Comparison of ENCODE assay signal across 1 cellular context in genomic region chr6:20211037-20211940, GRCh38.
TF ChIP-seq lines count a peak whose summit lies in the region.

No MANE protein-coding gene starts in this region.

TF ChIP-seq in K562, 482 proteins besides CTCF, POLR2A, EP300 and RAD21 (continued from another document and continues in another):
- TF ChIP-seq, protein P1, sequence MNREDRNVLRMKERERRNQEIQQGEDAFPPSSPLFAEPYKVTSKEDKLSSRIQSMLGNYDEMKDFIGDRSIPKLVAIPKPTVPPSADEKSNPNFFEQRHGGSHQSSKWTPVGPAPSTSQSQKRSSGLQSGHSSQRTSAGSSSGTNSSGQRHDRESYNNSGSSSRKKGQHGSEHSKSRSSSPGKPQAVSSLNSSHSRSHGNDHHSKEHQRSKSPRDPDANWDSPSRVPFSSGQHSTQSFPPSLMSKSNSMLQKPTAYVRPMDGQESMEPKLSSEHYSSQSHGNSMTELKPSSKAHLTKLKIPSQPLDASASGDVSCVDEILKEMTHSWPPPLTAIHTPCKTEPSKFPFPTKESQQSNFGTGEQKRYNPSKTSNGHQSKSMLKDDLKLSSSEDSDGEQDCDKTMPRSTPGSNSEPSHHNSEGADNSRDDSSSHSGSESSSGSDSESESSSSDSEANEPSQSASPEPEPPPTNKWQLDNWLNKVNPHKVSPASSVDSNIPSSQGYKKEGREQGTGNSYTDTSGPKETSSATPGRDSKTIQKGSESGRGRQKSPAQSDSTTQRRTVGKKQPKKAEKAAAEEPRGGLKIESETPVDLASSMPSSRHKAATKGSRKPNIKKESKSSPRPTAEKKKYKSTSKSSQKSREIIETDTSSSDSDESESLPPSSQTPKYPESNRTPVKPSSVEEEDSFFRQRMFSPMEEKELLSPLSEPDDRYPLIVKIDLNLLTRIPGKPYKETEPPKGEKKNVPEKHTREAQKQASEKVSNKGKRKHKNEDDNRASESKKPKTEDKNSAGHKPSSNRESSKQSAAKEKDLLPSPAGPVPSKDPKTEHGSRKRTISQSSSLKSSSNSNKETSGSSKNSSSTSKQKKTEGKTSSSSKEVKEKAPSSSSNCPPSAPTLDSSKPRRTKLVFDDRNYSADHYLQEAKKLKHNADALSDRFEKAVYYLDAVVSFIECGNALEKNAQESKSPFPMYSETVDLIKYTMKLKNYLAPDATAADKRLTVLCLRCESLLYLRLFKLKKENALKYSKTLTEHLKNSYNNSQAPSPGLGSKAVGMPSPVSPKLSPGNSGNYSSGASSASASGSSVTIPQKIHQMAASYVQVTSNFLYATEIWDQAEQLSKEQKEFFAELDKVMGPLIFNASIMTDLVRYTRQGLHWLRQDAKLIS (CRISPR knock-in tag; IDR thresholded peaks at IDR 0.05) = 0 out of 2 replicates have a peak, but pooled peaks have one; percentile 26
- TF ChIP-seq FIP1L1 (IDR thresholded peaks at IDR 0.05; ENCODE audit: low read depth, low read length, poor library complexity, severe bottlenecking) (no peak), EHMT2 (IDR thresholded peaks at IDR 0.05) (no peak), NRF1 (conservative IDR thresholded peaks at IDR 0.05 in 1 of 2, IDR thresholded peaks at IDR 0.05 in 1 of 2) (peak; percentile 37 to 50), ZNF551 (CRISPR knock-in tag; IDR thresholded peaks at IDR 0.05) (no peak), ZBTB1 (CRISPR knock-in tag; IDR thresholded peaks at IDR 0.05; ENCODE audit: borderline replicate concordance, low read depth) (no peak; the same call in 1 of the 2 replicates), JUNB (CRISPR knock-in tag; conservative IDR thresholded peaks at IDR 0.05) (no peak), KAT8 (IDR thresholded peaks at IDR 0.05; ENCODE audit: low read depth) (no peak), HDAC8 (tag; IDR thresholded peaks at IDR 0.05) (no peak), ADNP (tag; IDR thresholded peaks at IDR 0.05) (no peak), ZNF324 (CRISPR knock-in tag; IDR thresholded peaks at IDR 0.05) (no peak), ZNF212 (CRISPR knock-in tag; IDR thresholded peaks at IDR 0.05) (no peak), IRF9 (tag; IDR thresholded peaks at IDR 0.05) (no peak), JUND (IDR thresholded peaks at IDR 0.05; ENCODE audit: borderline replicate concordance, low read depth, low read length) (no peak), JUND (tag; IDR thresholded peaks at IDR 0.05; ENCODE audit: borderline replicate concordance, low read depth, low read length) (no peak), ZNF511 (CRISPR knock-in tag; IDR thresholded peaks at IDR 0.05) (no peak), GATA2 (CRISPR knock-in tag; IDR thresholded peaks at IDR 0.05) (no peak), MCM5 (IDR thresholded peaks at IDR 0.05; ENCODE audit: low read depth) (no peak), ZNF561 (CRISPR knock-in tag; conservative IDR thresholded peaks at IDR 0.05) (no peak), NCOA4 (IDR thresholded peaks at IDR 0.05; ENCODE audit: partially characterized antibody) (no peak), TOE1 (IDR thresholded peaks at IDR 0.05; ENCODE audit: borderline replicate concordance) (no peak), TOE1 (CRISPR knock-in tag; IDR thresholded peaks at IDR 0.05; ENCODE audit: borderline replicate concordance, low read depth) (no peak), CBFA2T2 (conservative IDR thresholded peaks at IDR 0.05) (no peak), MYC (IDR thresholded peaks at IDR 0.05; ENCODE audit: low read depth, low read length) (no peak), MYC (CRISPR knock-in tag; IDR thresholded peaks at IDR 0.05; ENCODE audit: borderline replicate concordance, low read depth) (no peak), RNF2 (IDR thresholded peaks at IDR 0.05) (no peak), NFYB (IDR thresholded peaks at IDR 0.05; ENCODE audit: extremely low read depth, insufficient read length) (no peak), GABPB1 (CRISPR knock-in tag; IDR thresholded peaks at IDR 0.05) (no peak), NFXL1 (CRISPR knock-in tag; IDR thresholded peaks at IDR 0.05) (no peak), PRDM10 (IDR thresholded peaks at IDR 0.05; ENCODE audit: partially characterized antibody) (peak; percentile 29), TAL1 (IDR thresholded peaks at IDR 0.05) (no peak), HIVEP1 (CRISPR knock-in tag; IDR thresholded peaks at IDR 0.05) (no peak), NR2C2 (CRISPR knock-in tag; IDR thresholded peaks at IDR 0.05) (no peak), NR2C2 (tag; IDR thresholded peaks at IDR 0.05) (no peak), SMARCE1 (IDR thresholded peaks at IDR 0.05) (no peak; the same call in 1 of the 2 replicates), PTRF (tag; IDR thresholded peaks at IDR 0.05) (no peak), ZNF12 (CRISPR knock-in tag; IDR thresholded peaks at IDR 0.05) (no peak), EZH2 (IDR thresholded peaks at IDR 0.05; ENCODE audit: borderline replicate concordance, low read depth, low read length) (no peak), ETV1 (tag; conservative IDR thresholded peaks at IDR 0.05; ENCODE audit: low read depth) (no peak), LEF1 (IDR thresholded peaks at IDR 0.05) (no peak), XRCC3 (IDR thresholded peaks at IDR 0.05) (no peak), ETV6 (IDR thresholded peaks at IDR 0.05; ENCODE audit: borderline replicate concordance in 1 of 2, low read depth in 2 of 2, low read length in 1 of 2) (no peak), ETV6 (CRISPR knock-in tag; IDR thresholded peaks at IDR 0.05; ENCODE audit: borderline replicate concordance) (no peak), HMG20B (CRISPR knock-in tag; IDR thresholded peaks at IDR 0.05) (no peak), ZBTB33 (CRISPR knock-in tag; IDR thresholded peaks at IDR 0.05) (no peak), NCOA1 (IDR thresholded peaks at IDR 0.05; ENCODE audit: low read depth) (no peak), SPI1 (IDR thresholded peaks at IDR 0.05; ENCODE audit: borderline replicate concordance, low read depth, low read length) (no peak), ELF1 (tag; IDR thresholded peaks at IDR 0.05) (no peak), HDGF (IDR thresholded peaks at IDR 0.05) (0 out of 2 replicates have a peak, but pooled peaks have one; percentile 63), EP400 (IDR thresholded peaks at IDR 0.05) (no peak), NR1H2 (CRISPR knock-in tag; IDR thresholded peaks at IDR 0.05) (no peak), THRB (CRISPR knock-in tag; conservative IDR thresholded peaks at IDR 0.05) (no peak)
- TF ChIP-seq, protein P2, sequence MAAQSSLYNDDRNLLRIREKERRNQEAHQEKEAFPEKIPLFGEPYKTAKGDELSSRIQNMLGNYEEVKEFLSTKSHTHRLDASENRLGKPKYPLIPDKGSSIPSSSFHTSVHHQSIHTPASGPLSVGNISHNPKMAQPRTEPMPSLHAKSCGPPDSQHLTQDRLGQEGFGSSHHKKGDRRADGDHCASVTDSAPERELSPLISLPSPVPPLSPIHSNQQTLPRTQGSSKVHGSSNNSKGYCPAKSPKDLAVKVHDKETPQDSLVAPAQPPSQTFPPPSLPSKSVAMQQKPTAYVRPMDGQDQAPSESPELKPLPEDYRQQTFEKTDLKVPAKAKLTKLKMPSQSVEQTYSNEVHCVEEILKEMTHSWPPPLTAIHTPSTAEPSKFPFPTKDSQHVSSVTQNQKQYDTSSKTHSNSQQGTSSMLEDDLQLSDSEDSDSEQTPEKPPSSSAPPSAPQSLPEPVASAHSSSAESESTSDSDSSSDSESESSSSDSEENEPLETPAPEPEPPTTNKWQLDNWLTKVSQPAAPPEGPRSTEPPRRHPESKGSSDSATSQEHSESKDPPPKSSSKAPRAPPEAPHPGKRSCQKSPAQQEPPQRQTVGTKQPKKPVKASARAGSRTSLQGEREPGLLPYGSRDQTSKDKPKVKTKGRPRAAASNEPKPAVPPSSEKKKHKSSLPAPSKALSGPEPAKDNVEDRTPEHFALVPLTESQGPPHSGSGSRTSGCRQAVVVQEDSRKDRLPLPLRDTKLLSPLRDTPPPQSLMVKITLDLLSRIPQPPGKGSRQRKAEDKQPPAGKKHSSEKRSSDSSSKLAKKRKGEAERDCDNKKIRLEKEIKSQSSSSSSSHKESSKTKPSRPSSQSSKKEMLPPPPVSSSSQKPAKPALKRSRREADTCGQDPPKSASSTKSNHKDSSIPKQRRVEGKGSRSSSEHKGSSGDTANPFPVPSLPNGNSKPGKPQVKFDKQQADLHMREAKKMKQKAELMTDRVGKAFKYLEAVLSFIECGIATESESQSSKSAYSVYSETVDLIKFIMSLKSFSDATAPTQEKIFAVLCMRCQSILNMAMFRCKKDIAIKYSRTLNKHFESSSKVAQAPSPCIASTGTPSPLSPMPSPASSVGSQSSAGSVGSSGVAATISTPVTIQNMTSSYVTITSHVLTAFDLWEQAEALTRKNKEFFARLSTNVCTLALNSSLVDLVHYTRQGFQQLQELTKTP (IDR thresholded peaks at IDR 0.05; ENCODE audit: low read depth in 1 of 2, partially characterized antibody in 2 of 2) = no peak
- TF ChIP-seq, protein P3, sequence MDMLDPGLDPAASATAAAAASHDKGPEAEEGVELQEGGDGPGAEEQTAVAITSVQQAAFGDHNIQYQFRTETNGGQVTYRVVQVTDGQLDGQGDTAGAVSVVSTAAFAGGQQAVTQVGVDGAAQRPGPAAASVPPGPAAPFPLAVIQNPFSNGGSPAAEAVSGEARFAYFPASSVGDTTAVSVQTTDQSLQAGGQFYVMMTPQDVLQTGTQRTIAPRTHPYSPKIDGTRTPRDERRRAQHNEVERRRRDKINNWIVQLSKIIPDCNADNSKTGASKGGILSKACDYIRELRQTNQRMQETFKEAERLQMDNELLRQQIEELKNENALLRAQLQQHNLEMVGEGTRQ (CRISPR knock-in tag; IDR thresholded peaks at IDR 0.05) = no peak
- TF ChIP-seq, protein P4, sequence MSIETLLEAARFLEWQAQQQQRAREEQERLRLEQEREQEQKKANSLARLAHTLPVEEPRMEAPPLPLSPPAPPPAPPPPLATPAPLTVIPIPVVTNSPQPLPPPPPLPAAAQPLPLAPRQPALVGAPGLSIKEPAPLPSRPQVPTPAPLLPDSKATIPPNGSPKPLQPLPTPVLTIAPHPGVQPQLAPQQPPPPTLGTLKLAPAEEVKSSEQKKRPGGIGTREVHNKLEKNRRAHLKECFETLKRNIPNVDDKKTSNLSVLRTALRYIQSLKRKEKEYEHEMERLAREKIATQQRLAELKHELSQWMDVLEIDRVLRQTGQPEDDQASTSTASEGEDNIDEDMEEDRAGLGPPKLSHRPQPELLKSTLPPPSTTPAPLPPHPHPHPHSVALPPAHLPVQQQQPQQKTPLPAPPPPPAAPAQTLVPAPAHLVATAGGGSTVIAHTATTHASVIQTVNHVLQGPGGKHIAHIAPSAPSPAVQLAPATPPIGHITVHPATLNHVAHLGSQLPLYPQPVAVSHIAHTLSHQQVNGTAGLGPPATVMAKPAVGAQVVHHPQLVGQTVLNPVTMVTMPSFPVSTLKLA (conservative IDR thresholded peaks at IDR 0.05) = no peak
